Comparison of ENCODE assay signal across 8 cellular contexts in genomic region chr3:161409069-161409468, GRCh38. TPM values are rescaled to one million over a fixed set of nuclear protein-coding genes. Genes with fewer than 3 reads are reported as not detected.
A peak's percentile ranks its signal among the peaks of the same experiment; 100 is the strongest.
DNase-seq lines count a peak whose midpoint lies in the region; ATAC-seq and TF ChIP-seq lines count a peak whose summit lies in the region.

No MANE protein-coding gene starts in this region.

- H3K27ac Mint-ChIP-seq in activated CD4-positive, alpha-beta memory T cell treated with anti-CD3 and anti-CD28 coated beads for 36 hours: no peak overlapping the region
- H3K27ac Mint-ChIP-seq in activated CD4-positive, alpha-beta memory T cell treated with anti-CD3 and anti-CD28 coated beads, Interleukin-2, amount 10 ng/mL, durations not matched to agents 7 days and 5 days: no peak overlapping the region
- H3K27ac Mint-ChIP-seq in HFFc6 (no peak overlapping the region), immature natural killer cell (no peak overlapping the region)
- H3K27ac Mint-ChIP-seq in activated naive CD8-positive, alpha-beta T cell treated with anti-CD3 and anti-CD28 coated beads, Interleukin-2, amount 50 U/mL, for 24 hours: no peak overlapping the region

- H3K27ac ChIP-seq in tibial artery: no peak overlapping the region

- no peaks in the 10 kb centered on the region for H3K27me3 ChIP-seq in tibial artery

- CTCF ChIA-PET in activated CD4-positive, alpha-beta memory T cell treated with anti-CD3 and anti-CD28 coated beads for 36 hours (lab: Charles Lee): interaction anchor here (1.0 to 2.2 kb wide), 10 partner anchors 13 to 137 kb away, joined by 3 to 19 read pairs (median 4); partner anchors contain the start of gene SPTSSB
- CTCF ChIA-PET in activated CD4-positive, alpha-beta memory T cell treated with anti-CD3 and anti-CD28 coated beads, Interleukin-2, amount 10 ng/mL, durations not matched to agents 7 days and 5 days (lab: Charles Lee): interaction anchor here (0.7 to 1.2 kb wide), 2 partner anchors 13 to 134 kb away, joined by 3 to 4 read pairs; no protein-coding TSS in a partner anchor

- H3K4me3 ChIP-seq in tibial artery: no peak overlapping the region

- ATAC-seq in activated naive CD8-positive, alpha-beta T cell treated with anti-CD3 and anti-CD28 coated beads, Interleukin-2, amount 50 U/mL, for 24 hours: peak; percentile 49
- no peak for ATAC-seq in GM18505 (IDR thresholded peaks at IDR 0.05; ENCODE audit: unreplicated experiment)

- no peaks in the 10 kb centered on the region for H3K9me3 Mint-ChIP-seq in activated CD4-positive, alpha-beta memory T cell treated with anti-CD3 and anti-CD28 coated beads for 36 hours
- no peaks in the 10 kb centered on the region for H3K9me3 Mint-ChIP-seq in activated CD4-positive, alpha-beta memory T cell treated with anti-CD3 and anti-CD28 coated beads, Interleukin-2, amount 10 ng/mL, durations not matched to agents 7 days and 5 days
- H3K9me3 Mint-ChIP-seq in HFFc6 (no peaks in the 10 kb centered on the region), immature natural killer cell (no peaks in the 10 kb centered on the region)
- H3K9me3 Mint-ChIP-seq in activated naive CD8-positive, alpha-beta T cell treated with anti-CD3 and anti-CD28 coated beads, Interleukin-2, amount 50 U/mL, for 24 hours: no peaks in the 10 kb centered on the region

- no peaks in the 10 kb centered on the region for H3K36me3 Mint-ChIP-seq in activated CD4-positive, alpha-beta memory T cell treated with anti-CD3 and anti-CD28 coated beads for 36 hours
- no peaks in the 10 kb centered on the region for H3K36me3 Mint-ChIP-seq in activated CD4-positive, alpha-beta memory T cell treated with anti-CD3 and anti-CD28 coated beads, Interleukin-2, amount 10 ng/mL, durations not matched to agents 7 days and 5 days (ENCODE audit: low read depth)
- H3K36me3 Mint-ChIP-seq in HFFc6 (ENCODE audit: low read depth) (no peaks in the 10 kb centered on the region), immature natural killer cell (no peaks in the 10 kb centered on the region)
- no peaks in the 10 kb centered on the region for H3K36me3 Mint-ChIP-seq in activated naive CD8-positive, alpha-beta T cell treated with anti-CD3 and anti-CD28 coated beads, Interleukin-2, amount 50 U/mL, for 24 hours (ENCODE audit: low read depth)

- no peaks in the 10 kb centered on the region for H3K36me3 ChIP-seq in tibial artery

- H3K9me3 ChIP-seq in tibial artery: no peaks in the 10 kb centered on the region

- peak; percentile 75 for TF ChIP-seq CTCF in HFFc6 (IDR thresholded peaks at IDR 0.05)
- peak; percentile 44 to 46 for TF ChIP-seq CTCF in tibial artery (IDR thresholded peaks at IDR 0.05)

- POLR2A ChIA-PET in activated CD4-positive, alpha-beta memory T cell treated with anti-CD3 and anti-CD28 coated beads for 36 hours (lab: Charles Lee): no interaction called here
- POLR2A ChIA-PET in activated CD4-positive, alpha-beta memory T cell treated with anti-CD3 and anti-CD28 coated beads, Interleukin-2, amount 10 ng/mL, durations not matched to agents 7 days and 5 days (lab: Charles Lee): no interaction called here

- H3K4me1 Mint-ChIP-seq in activated CD4-positive, alpha-beta memory T cell treated with anti-CD3 and anti-CD28 coated beads for 36 hours (ENCODE audit: low read depth): peaks cover 18% of the 10 kb centered on the region
- H3K4me1 Mint-ChIP-seq in activated CD4-positive, alpha-beta memory T cell treated with anti-CD3 and anti-CD28 coated beads, Interleukin-2, amount 10 ng/mL, durations not matched to agents 7 days and 5 days: peaks cover 5% of the 10 kb centered on the region
- H3K4me1 Mint-ChIP-seq in HFFc6 (ENCODE audit: low read depth) (peaks cover 31% of the 10 kb centered on the region), immature natural killer cell (peaks cover 16 to 33% of the 10 kb centered on the region in 2 donors)
- H3K4me1 Mint-ChIP-seq in activated naive CD8-positive, alpha-beta T cell treated with anti-CD3 and anti-CD28 coated beads, Interleukin-2, amount 50 U/mL, for 24 hours: peaks cover 15% of the 10 kb centered on the region

- TF ChIP-seq POLR2A in GM18505 (IDR thresholded peaks at IDR 0.05; ENCODE audit: borderline replicate concordance, extremely low read depth, insufficient read depth, insufficient read length): no peak

- peaks cover 5% of the 10 kb centered on the region for H3K27me3 Mint-ChIP-seq in activated CD4-positive, alpha-beta memory T cell treated with anti-CD3 and anti-CD28 coated beads for 36 hours
- peaks cover 29% of the 10 kb centered on the region for H3K27me3 Mint-ChIP-seq in activated CD4-positive, alpha-beta memory T cell treated with anti-CD3 and anti-CD28 coated beads, Interleukin-2, amount 10 ng/mL, durations not matched to agents 7 days and 5 days
- H3K27me3 Mint-ChIP-seq in HFFc6 (ENCODE audit: insufficient read depth) (peaks cover 4% of the 10 kb centered on the region), immature natural killer cell (ENCODE audit: low read depth in 3 of 3) (peaks cover 5 to 15% (median 9%) of the 10 kb centered on the region in 3 donors)
- peaks cover 10% of the 10 kb centered on the region for H3K27me3 Mint-ChIP-seq in activated naive CD8-positive, alpha-beta T cell treated with anti-CD3 and anti-CD28 coated beads, Interleukin-2, amount 50 U/mL, for 24 hours

- no peak overlapping the region for H3K4me3 Mint-ChIP-seq in activated CD4-positive, alpha-beta memory T cell treated with anti-CD3 and anti-CD28 coated beads for 36 hours
- H3K4me3 Mint-ChIP-seq in activated CD4-positive, alpha-beta memory T cell treated with anti-CD3 and anti-CD28 coated beads, Interleukin-2, amount 10 ng/mL, durations not matched to agents 7 days and 5 days: no peak overlapping the region
- H3K4me3 Mint-ChIP-seq in HFFc6: peak overlapping the region; percentile 33; the same call in 1 of the 2 replicates
- no peak overlapping the region for H3K4me3 Mint-ChIP-seq in activated naive CD8-positive, alpha-beta T cell treated with anti-CD3 and anti-CD28 coated beads, Interleukin-2, amount 50 U/mL, for 24 hours
- no peak overlapping the region for H3K4me3 Mint-ChIP-seq in immature natural killer cell

- H3K4me1 ChIP-seq in tibial artery: peaks cover 0 to 18% (median 13%) of the 10 kb centered on the region in 4 donors

- intact Hi-C loops in activated CD4-positive, alpha-beta memory T cell treated with anti-CD3 and anti-CD28 coated beads for 36 hours (cut with micrococcal nuclease): loop anchor here (1.0 to 5.0 kb wide), 3 partner anchors 98 to 187 kb away; partner anchors contain the start of gene NMD3
- intact Hi-C loops in tibial artery (cut with DNase I; ENCODE audit: low total_unique reads): no loop called here

- peak; percentile 23 for DNase-seq in activated CD4-positive, alpha-beta memory T cell treated with anti-CD3 and anti-CD28 coated beads for 36 hours
- no peak for DNase-seq in activated CD4-positive, alpha-beta memory T cell treated with anti-CD3 and anti-CD28 coated beads, Interleukin-2, amount 10 ng/mL, durations not matched to agents 7 days and 5 days
- DNase-seq in HFFc6 (peak; percentile 38), NCI-H524 (lab: John Stamatoyannopoulos, UW) (peak; percentile 36 to 60), immature natural killer cell (peak; percentile 34 to 49 (median 44)), tibial artery (no peak)
- peak; percentile 30 for DNase-seq in activated naive CD8-positive, alpha-beta T cell treated with anti-CD3 and anti-CD28 coated beads, Interleukin-2, amount 50 U/mL, for 24 hours

RNA-seq across cellular contexts. Expression of gene SPTSSB, which starts 37.8 kb away (rescaled TPM):
- not detected for total RNA-seq in activated CD4-positive, alpha-beta memory T cell treated with anti-CD3 and anti-CD28 coated beads for 36 hours
- total RNA-seq in activated CD4-positive, alpha-beta memory T cell treated with anti-CD3 and anti-CD28 coated beads, Interleukin-2, amount 10 ng/mL, durations not matched to agents 7 days and 5 days: not detected
- total RNA-seq in HFFc6 (2021; fragmentation: NEBNext Ultra II Directional; extraction: Animal tissue kit (Norgen Biotek cat#: 25700)): not detected
- polyA plus RNA-seq in immature natural killer cell: 100 to 1,000 TPM in 1 of 3 donors, 10 to 100 TPM in 2; 57.5 to 153 (median 70.0) TPM

Comparison
In these comparisons a context has a peak if more than half of its experiments do, and no peak if none do; other contexts are left out.
1. DNase-seq: peak in activated CD4-positive, alpha-beta memory T cell treated with anti-CD3 and anti-CD28 coated beads for 36 hours (single experiment), HFFc6 (single experiment), NCI-H524 (2 of 2), activated naive CD8-positive, alpha-beta T cell treated with anti-CD3 and anti-CD28 coated beads, Interleukin-2, amount 50 U/mL, for 24 hours (single experiment) and immature natural killer cell (3 of 3); none in activated CD4-positive, alpha-beta memory T cell treated with anti-CD3 and anti-CD28 coated beads, Interleukin-2, amount 10 ng/mL, durations not matched to agents 7 days and 5 days (single experiment) and tibial artery (0 of 2).